Comparison of ENCODE assay signal across 8 cellular contexts in the genomic region with DNA sequence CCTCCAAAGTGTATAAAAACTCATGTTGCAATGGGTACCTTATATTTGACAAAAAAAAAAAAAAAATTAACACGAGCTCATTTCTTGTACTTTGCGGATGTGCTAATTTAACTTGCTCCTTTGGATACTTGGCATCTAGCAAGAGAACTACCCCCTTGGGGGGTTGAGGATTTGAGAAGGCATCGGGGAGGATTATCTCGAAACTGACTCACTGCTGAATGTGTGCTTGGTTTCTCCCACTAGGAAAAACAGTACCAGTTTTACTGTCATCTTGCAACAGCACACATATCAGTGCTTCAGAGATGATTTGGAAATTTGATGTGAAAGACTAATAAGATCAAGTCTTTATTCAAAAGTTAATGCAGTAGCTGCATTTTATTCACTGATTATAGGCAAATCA. TPM values are rescaled to one million over a fixed set of nuclear protein-coding genes. Genes with fewer than 3 reads are reported as not detected.
DNase-seq lines count a peak whose midpoint lies in the region; ATAC-seq, FAIRE-seq and TF ChIP-seq lines count a peak whose summit lies in the region.

No MANE protein-coding gene starts in this region.

- peak overlapping the region; percentile 87 for H3K4me2 ChIP-seq in parathyroid adenoma (ENCODE audit: low read length)

- no peaks in the 10 kb centered on the region for H3K27me3 Mint-ChIP-seq in endodermal cell (ENCODE audit: insufficient read depth)

- H3K4me1 Mint-ChIP-seq in endodermal cell: peaks cover 5% of the 10 kb centered on the region

- H3K79me2 ChIP-seq in parathyroid adenoma: no peaks in the 10 kb centered on the region

- H3K4me3 Mint-ChIP-seq in endodermal cell: peak overlapping the region; percentile 87

- peak; percentile 30 for DNase-seq in ELR (ENCODE audit: low read depth)
- peak; percentile 65 for DNase-seq in NCI-H82 (lab: John Stamatoyannopoulos, UW)
- no peak for DNase-seq in endodermal cell
- no peak for DNase-seq in pancreas
- no peak for DNase-seq in body of pancreas
- DNase-seq in superior temporal gyrus (ENCODE audit: extremely low spot score): no peak

- ATAC-seq in HG03095 (IDR thresholded peaks at IDR 0.05; ENCODE audit: unreplicated experiment) (no peak), pancreas (no peak), body of pancreas (no peak)

- no peak for TF ChIP-seq POLR2A in body of pancreas (IDR thresholded peaks at IDR 0.05)

- no peaks in the 10 kb centered on the region for H3K9me3 ChIP-seq in endodermal cell (ENCODE audit: control insufficient read depth, low read length)
- H3K9me3 ChIP-seq in parathyroid adenoma (ENCODE audit: control insufficient read depth, low read length): no peaks in the 10 kb centered on the region
- H3K9me3 ChIP-seq in pancreas: no peaks in the 10 kb centered on the region
- no peaks in the 10 kb centered on the region for H3K9me3 ChIP-seq in body of pancreas

- H3K27ac Mint-ChIP-seq in endodermal cell: no peak overlapping the region

- H3K4me3 ChIP-seq in endodermal cell (ENCODE audit: low read length) (peak overlapping the region; percentile 87), parathyroid adenoma (ENCODE audit: low read depth, low read length) (peak overlapping the region; percentile 74), pancreas (peak overlapping the region in 2 of 4 donors; percentile 51 to 65), body of pancreas (peak overlapping the region in 1 of 2 donors; percentile 51)

- no peak for TF ChIP-seq CTCF in endodermal cell (conservative IDR thresholded peaks at IDR 0.05)
- TF ChIP-seq CTCF in parathyroid adenoma (IDR thresholded peaks at IDR 0.05): no peak
- TF ChIP-seq CTCF in pancreas (IDR thresholded peaks at IDR 0.05): no peak
- TF ChIP-seq CTCF in body of pancreas (IDR thresholded peaks at IDR 0.05): no peak

- 61% methylated on average over 4 of the region's 4 CpGs; no CpG with 5 or more reads in 1 of the 2 experiments for WGBS in endodermal cell (ENCODE audit: insufficient coverage in 1 of 2, insufficient read length in 1 of 2), 2 experiments
- WGBS in pancreas, 2 donors: 60 to 64% methylated on average over 4 of the region's 4 CpGs
- 62 to 75% methylated on average over 4 of the region's 4 CpGs for WGBS in body of pancreas, 2 donors

- FAIRE-seq in pancreas (lab: Jason Lieb, UNC): no peak

- H3K36me3 Mint-ChIP-seq in endodermal cell (ENCODE audit: low read depth): peaks cover 7% of the 10 kb centered on the region

- H3K36me3 ChIP-seq in endodermal cell (ENCODE audit: control insufficient read depth, insufficient read depth, low read length) (peaks cover 10% of the 10 kb centered on the region), parathyroid adenoma (ENCODE audit: control insufficient read depth, insufficient read depth, low read length) (no peaks in the 10 kb centered on the region), pancreas (peaks cover 0 to 5% (median 0%) of the 10 kb centered on the region in 3 donors), body of pancreas (replicated peaks in 1 of 2; ENCODE audit: insufficient read depth in 1 of 2, low read depth in 2 of 2) (no peaks in the 10 kb centered on the region)

- peak overlapping the region; percentile 96 for H2AFZ ChIP-seq in parathyroid adenoma

- intact Hi-C loops in pancreas (cut with DNase I): no loop called here
- intact Hi-C loops in body of pancreas (cut with DNase I): no loop called here

- H3K27ac ChIP-seq in endodermal cell (ENCODE audit: low read depth, low read length) (no peak overlapping the region), parathyroid adenoma (no peak overlapping the region), pancreas (no peak overlapping the region), body of pancreas (no peak overlapping the region)

- no peaks in the 10 kb centered on the region for H3K9me3 Mint-ChIP-seq in endodermal cell

- H3K4me1 ChIP-seq in endodermal cell (ENCODE audit: control insufficient read depth, insufficient read depth, low read length) (no peaks in the 10 kb centered on the region), parathyroid adenoma (no peaks in the 10 kb centered on the region), pancreas (peaks cover 0 to 5% (median 4%) of the 10 kb centered on the region in 3 donors), body of pancreas (no peaks in the 10 kb centered on the region)

- H3K9ac ChIP-seq in endodermal cell (ENCODE audit: extremely low read depth, low read length, poor library complexity, severe bottlenecking) (peak overlapping the region; percentile 54), parathyroid adenoma (no peak overlapping the region)

- H3K27me3 ChIP-seq in endodermal cell (ENCODE audit: control insufficient read depth, insufficient read depth, low read length, poor library complexity, severe bottlenecking): no peaks in the 10 kb centered on the region
- no peaks in the 10 kb centered on the region for H3K27me3 ChIP-seq in parathyroid adenoma (ENCODE audit: control insufficient read depth, insufficient read depth, low read length)
- H3K27me3 ChIP-seq in pancreas: no peaks in the 10 kb centered on the region
- no peaks in the 10 kb centered on the region for H3K27me3 ChIP-seq in body of pancreas

RNA-seq across cellular contexts. Expression of gene EXOG, which starts 0.9 kb away (rescaled TPM):
- total RNA-seq in endodermal cell: 10 to 100 TPM; 11.9 to 13.8 TPM
- 14.8 TPM for polyA plus RNA-seq in endodermal cell (2013, experiment 1 of 2)
- polyA plus RNA-seq in endodermal cell (2013, experiment 2 of 2): 13.3 TPM
- total RNA-seq in pancreas: 1 to 10 TPM; 3.7 to 6.6 (median 4.3) TPM
- polyA plus RNA-seq in pancreas: 10 to 100 TPM in 1 of 2 donors, 1 to 10 TPM in 1; 6.4 to 10.3 TPM
- 10 to 100 TPM; 10.5 to 13.5 TPM for total RNA-seq in body of pancreas

RNA-seq across cellular contexts. Expression of gene ACVR2B, which starts 43.3 kb away (rescaled TPM):
- 100 to 1,000 TPM; 108 to 112 TPM for total RNA-seq in endodermal cell
- 41.1 TPM for polyA plus RNA-seq in endodermal cell (2013, experiment 1 of 2)
- polyA plus RNA-seq in endodermal cell (2013, experiment 2 of 2): 43.0 TPM
- total RNA-seq in pancreas: 10 to 100 TPM in 1 of 6 donors, 1 to 10 TPM in 5; 4.1 to 10.9 (median 5.8) TPM
- 1 to 10 TPM; 1.3 to 2.1 TPM for polyA plus RNA-seq in pancreas
- total RNA-seq in body of pancreas: 10 to 100 TPM in 1 of 2 donors, 1 to 10 TPM in 1; 7.3 to 18.1 TPM

Comparison
In these comparisons a context has a peak if more than half of its experiments do, and no peak if none do; other contexts are left out.
1. DNase-seq: peak in ELR (single experiment) and NCI-H82 (single experiment); none in endodermal cell (single experiment), pancreas (0 of 6), body of pancreas (0 of 4) and superior temporal gyrus (single experiment).
2. RNA of gene ACVR2B, which starts 43.3 kb away (total RNA-seq): 108 to 112 TPM in endodermal cell; 7.3 to 18.1 TPM in body of pancreas and 4.1 to 10.9 TPM in pancreas; every median in the first group is over 4 times any median in the second.